In the genomic region with DNA sequence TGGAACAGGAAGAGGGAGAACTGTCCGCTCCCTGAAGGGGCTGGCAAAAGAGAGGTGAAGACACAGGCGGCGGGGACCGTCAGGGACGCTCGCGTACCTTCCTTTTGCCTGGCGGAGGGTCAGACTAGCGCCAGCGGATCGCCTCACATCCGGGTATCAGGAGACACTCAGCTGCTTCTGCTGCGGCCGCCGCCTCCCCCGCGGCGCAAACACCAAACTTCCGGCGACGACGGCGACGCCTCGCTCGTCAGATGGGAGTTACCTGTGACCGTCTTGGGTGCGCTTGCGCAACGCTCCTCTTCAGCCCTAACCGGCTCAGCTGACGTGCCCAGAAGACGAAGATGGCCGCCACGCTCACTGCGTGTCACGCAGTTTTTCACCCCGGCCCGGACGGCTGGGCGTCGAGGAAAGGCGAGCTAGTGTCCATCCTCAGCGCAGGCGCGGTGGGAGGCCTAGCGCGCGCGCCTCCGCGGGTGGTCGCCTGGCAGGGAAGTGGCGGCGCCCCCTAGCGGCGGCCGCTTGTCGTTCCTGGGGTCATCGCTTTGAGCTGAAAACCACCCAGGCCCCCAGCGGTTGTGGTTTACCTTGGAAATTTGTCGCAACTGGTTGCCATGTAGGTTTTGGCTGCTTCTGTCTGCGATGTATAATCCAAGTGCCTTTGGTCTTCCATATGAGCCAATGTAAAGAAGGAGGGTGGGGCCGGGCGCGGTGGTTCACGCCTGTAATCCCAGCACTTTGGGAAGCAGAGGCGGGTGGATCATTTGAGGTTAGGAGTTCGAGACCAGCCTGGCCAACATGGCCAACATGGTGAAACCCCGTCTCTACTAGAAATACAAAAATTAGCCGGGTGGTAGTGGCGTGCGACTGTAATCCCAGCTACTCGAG, we compare ENCODE assay signal across 8 cellular contexts. TPM values are rescaled to one million over a fixed set of nuclear protein-coding genes. Genes with fewer than 3 reads are reported as not detected.
DNase-seq lines count a peak whose midpoint lies in the region; ATAC-seq and TF ChIP-seq lines count a peak whose summit lies in the region.

A gene with protein sequence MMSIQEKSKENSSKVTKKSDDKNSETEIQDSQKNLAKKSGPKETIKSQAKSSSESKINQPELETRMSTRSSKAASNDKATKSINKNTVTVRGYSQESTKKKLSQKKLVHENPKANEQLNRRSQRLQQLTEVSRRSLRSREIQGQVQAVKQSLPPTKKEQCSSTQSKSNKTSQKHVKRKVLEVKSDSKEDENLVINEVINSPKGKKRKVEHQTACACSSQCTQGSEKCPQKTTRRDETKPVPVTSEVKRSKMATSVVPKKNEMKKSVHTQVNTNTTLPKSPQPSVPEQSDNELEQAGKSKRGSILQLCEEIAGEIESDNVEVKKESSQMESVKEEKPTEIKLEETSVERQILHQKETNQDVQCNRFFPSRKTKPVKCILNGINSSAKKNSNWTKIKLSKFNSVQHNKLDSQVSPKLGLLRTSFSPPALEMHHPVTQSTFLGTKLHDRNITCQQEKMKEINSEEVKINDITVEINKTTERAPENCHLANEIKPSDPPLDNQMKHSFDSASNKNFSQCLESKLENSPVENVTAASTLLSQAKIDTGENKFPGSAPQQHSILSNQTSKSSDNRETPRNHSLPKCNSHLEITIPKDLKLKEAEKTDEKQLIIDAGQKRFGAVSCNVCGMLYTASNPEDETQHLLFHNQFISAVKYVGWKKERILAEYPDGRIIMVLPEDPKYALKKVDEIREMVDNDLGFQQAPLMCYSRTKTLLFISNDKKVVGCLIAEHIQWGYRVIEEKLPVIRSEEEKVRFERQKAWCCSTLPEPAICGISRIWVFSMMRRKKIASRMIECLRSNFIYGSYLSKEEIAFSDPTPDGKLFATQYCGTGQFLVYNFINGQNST (minus strand): TSS at position 179 of the 885 bp plus-strand sequence. CDS start 25,861 bp downstream, outside the sequence.

- in situ Hi-C loops in GM13977 (cut with MboI; ENCODE audit: low pct_unique_long_range_greater_than_20kb, low sequenced_read_pairs, unreplicated experiment), result no loop called here

- TF ChIP-seq CTCF in GM13977 (IDR thresholded peaks at IDR 0.05; ENCODE audit: extremely low read depth, insufficient read depth, missing control alignments) (peak; percentile 92), left ventricle myocardium inferior (IDR thresholded peaks at IDR 0.05; ENCODE audit: borderline replicate concordance) (peak; percentile 97), prostate gland (IDR thresholded peaks at IDR 0.05) (peak; percentile 92 to 99 (median 98))

- H3K27me3 ChIP-seq in left ventricle myocardium inferior (ENCODE audit: low read depth) (no peaks in the 10 kb centered on the region), prostate gland (replicated peaks; ENCODE audit: insufficient read depth) (no peaks in the 10 kb centered on the region)

- H3K9me3 ChIP-seq in left ventricle myocardium inferior (replicated peaks) (no peaks in the 10 kb centered on the region), prostate gland (no peaks in the 10 kb centered on the region)

- peak; percentile 95 for DNase-seq in GM13977 (ENCODE audit: low spot score)
- DNase-seq in NCI-H146 treated with DMSO at 0.1 percent for 48 hours (lab: John Stamatoyannopoulos, UW; ENCODE audit: unreplicated experiment), result peak; percentile 99
- peak; percentile 84 for DNase-seq in amniotic stem cell (lab: John Stamatoyannopoulos, UW)
- peak; percentile 93 for DNase-seq in left ventricle myocardium inferior
- peak; percentile 95 for DNase-seq in prostate gland (ENCODE audit: low spot score)

- no peaks in the 10 kb centered on the region for H3K36me3 ChIP-seq in left ventricle myocardium inferior
- no peaks in the 10 kb centered on the region for H3K36me3 ChIP-seq in prostate gland
- no peaks in the 10 kb centered on the region for H3K36me3 ChIP-seq in urinary bladder (ENCODE audit: insufficient read depth)

- intact Hi-C loops in T-helper 1 cell treated with Interleukin-12 subunit alpha and Interleukin-12 subunit beta and Interleukin-4 antibody, amounts not matched to agents 30 ng/mL and 1 ng/mL, for 36 hours (cut with micrococcal nuclease), result loop anchor here (1.0 to 5.0 kb wide), 7 partner anchors 12 to 1332 kb away; a partner anchor contains a TSS
- intact Hi-C loops in left ventricle myocardium inferior (cut with micrococcal nuclease), result no loop called here
- intact Hi-C loops in prostate gland (cut with DNase I), result loop anchor here (2.0 kb wide), 1 partner anchor 140 kb away; a partner anchor contains a TSS

- ATAC-seq in HG02884 (IDR thresholded peaks at IDR 0.05; ENCODE audit: unreplicated experiment), result peak; percentile 86

- H3K4me3 ChIP-seq in left ventricle myocardium inferior (peak within 1 kb of the TSS; percentile 99), prostate gland (peak within 1 kb of the TSS; percentile 88 to 93), urinary bladder (ENCODE audit: low read depth, low read length) (peak within 1 kb of the TSS; percentile 76)

- H3K27ac ChIP-seq in left ventricle myocardium inferior (replicated peaks) (peak within 1 kb of the TSS; percentile 96), prostate gland (peak within 1 kb of the TSS; percentile 98), urinary bladder (ENCODE audit: low read depth) (peak within 1 kb of the TSS; percentile 95)

- 11% methylated on average over 50 of the region's 74 CpGs for WGBS in prostate gland
- WGBS in urinary bladder, result 7% methylated on average over 74 of the region's 74 CpGs

- peak; percentile 88 for TF ChIP-seq POLR2A in prostate gland (IDR thresholded peaks at IDR 0.05)

- H3K4me1 ChIP-seq in left ventricle myocardium inferior, result peaks cover 41% of the 10 kb centered on the region
- H3K4me1 ChIP-seq in prostate gland (replicated peaks), result no peaks in the 10 kb centered on the region
- no peaks in the 10 kb centered on the region for H3K4me1 ChIP-seq in urinary bladder (ENCODE audit: insufficient read depth)

RNA-seq across cellular contexts. Expression of the gene that starts here (rescaled TPM):
- 20.9 and 22.1 TPM in 2 replicates for total RNA-seq in T-helper 1 cell treated with Interleukin-12 subunit alpha and Interleukin-12 subunit beta and Interleukin-4 antibody, amounts not matched to agents 30 ng/mL and 1 ng/mL, for 36 hours
- total RNA-seq in left ventricle myocardium inferior, result 9.2 TPM
- 10 to 100 TPM; 19.6 to 21.8 TPM for total RNA-seq in prostate gland
- total RNA-seq in urinary bladder, result 41.8 TPM
- polyA plus RNA-seq in urinary bladder, result 9.4 TPM

Comparison
In these comparisons a context has a peak if more than half of its experiments do, and no peak if none do; other contexts are left out.
1. Peak in every context shown above with its lines: DNase-seq, ATAC-seq, H3K4me3 ChIP-seq and H3K27ac ChIP-seq.